Comparison of ENCODE assay signal across 22 cellular contexts in genomic region chr13:21054313-21054712, GRCh38. TPM values are rescaled to one million over a fixed set of nuclear protein-coding genes. Genes with fewer than 3 reads are reported as not detected.
DNase-seq lines count a peak whose midpoint lies in the region; ATAC-seq and TF ChIP-seq lines count a peak whose summit lies in the region.
"Had no signal": no experiment of that assay in that cellular context is flagged by ENCODE, and none has a peak within 500 bp of the region (broad histone marks: within the 10 kb centered on the region; RNA-seq: fewer than 3 reads in every experiment).

No MANE protein-coding gene starts in this region.

- TF ChIP-seq CTCF in AG04450 (IDR thresholded peaks at IDR 0.05; ENCODE audit: low read depth, low read length) (no peak), psoas muscle (IDR thresholded peaks at IDR 0.05) (no peak)

- peaks cover 2% of the 10 kb centered on the region for H3K9me3 ChIP-seq in AG04450 (ENCODE audit: control insufficient read depth, insufficient read depth, low read length)
- H3K9me3 ChIP-seq in psoas muscle = no peaks in the 10 kb centered on the region
- H3K9me3 ChIP-seq: left lung, MG63, upper lobe of right lung had no signal

- POLR2A ChIA-PET in AG04450 (lab: Yijun Ruan, JAX) = interaction anchor here (1.0 kb wide), 1 partner anchor 10 kb away, joined by 3 read pairs; no protein-coding TSS in a partner anchor

- peak overlapping the region; percentile 52 for H3K27ac ChIP-seq in AG04450 (ENCODE audit: low read depth, low read length)
- H3K27ac ChIP-seq in psoas muscle = peak overlapping the region; percentile 72
- H3K27ac ChIP-seq: epithelial cell of prostate, left lung, upper lobe of right lung had no signal

- H3K4me3 ChIP-seq in AG04450 (ENCODE audit: low read depth, low read length) (no peak overlapping the region), psoas muscle (no peak overlapping the region)
- H3K4me3 ChIP-seq: left lung, MG63, upper lobe of right lung had no signal

- ATAC-seq in left lobe of liver (peak; percentile 71), psoas muscle (peak; percentile 28 to 68 (median 55)), HG03457 (IDR thresholded peaks at IDR 0.05; ENCODE audit: unreplicated experiment) (no peak), HG03378 (IDR thresholded peaks at IDR 0.05; ENCODE audit: unreplicated experiment) (no peak)
- ATAC-seq: left lung, upper lobe of right lung had no signal

- WGBS in psoas muscle, 3 donors = 71 to 84% (median 75%) methylated on average over 8 of the region's 8 CpGs

- H3K36me3 ChIP-seq in psoas muscle (ENCODE audit: insufficient read depth in 1 of 2, low read depth in 1 of 2) = peaks cover 0 to 4% of the 10 kb centered on the region in 2 donors
- H3K36me3 ChIP-seq: left lung, upper lobe of right lung had no signal

- intact Hi-C loops in psoas muscle (cut with DNase I) = loop anchor here in 1 of 2 donors (5.0 kb wide), 1 partner anchor 57 kb away; no protein-coding TSS in a partner anchor

- CTCF ChIA-PET in AG04450 (lab: Charles Lee) = interaction anchor here (0.5 kb wide), 1 partner anchor 854 kb away, joined by 5 read pairs; no protein-coding TSS in a partner anchor

- H3K4me1 ChIP-seq in psoas muscle = peaks cover 79% of the 10 kb centered on the region

- H3K27me3 ChIP-seq in AG04450 (ENCODE audit: control insufficient read depth, insufficient read depth, low read length) = no peaks in the 10 kb centered on the region
- no peaks in the 10 kb centered on the region for H3K27me3 ChIP-seq in psoas muscle (ENCODE audit: insufficient read depth in 3 of 3, low read length in 2 of 3)
- H3K27me3 ChIP-seq: left lung, MG63, upper lobe of right lung had no signal

- DNase-seq in AG04450 (ENCODE audit: low read depth, low spot score) = no peak
- peak; percentile 74 for DNase-seq in LHCN-M2 (ENCODE audit: low read depth)
- DNase-seq in left lobe of liver (ENCODE audit: low spot score) = no peak
- DNase-seq in psoas muscle = peak in 1 of 2 donors; percentile 48
- DNase-seq in SK-N-DZ (ENCODE audit: low spot score) = no peak
- DNase-seq in DMS53 treated with DMSO at 0.1 percent for 48 hours (lab: John Stamatoyannopoulos, UW; ENCODE audit: unreplicated experiment) = no peak
- DNase-seq: ACHN; activated CD4-positive, alpha-beta memory T cell treated with anti-CD3 and anti-CD28 coated beads, Interleukin-2, amount 10 ng/mL, durations not matched to agents 7 days and 5 days; activated naive CD8-positive, alpha-beta T cell treated with anti-CD3 and anti-CD28 coated beads for 36 hours; cerebellar nuclear complex; left lung; MG63; midbrain; NCI-H1417; NCI-H2081 treated with DMSO at 0.1 percent for 48 hours; NCI-H82; small intestine; stimulated activated CD4-positive, alpha-beta T cell treated with anti-CD3 and anti-CD28 coated beads, Interleukin-1b, Interleukin-23, amount 100 ng/mL, for 48 hours; upper lobe of right lung had no signal

RNA-seq across cellular contexts. Expression of gene LATS2, which starts 7.1 kb away (rescaled TPM):
- polyA plus RNA-seq in AG04450 (2011; rRNA removed) (19.3 and 21.7 TPM in 2 replicates), psoas muscle (10 to 100 TPM in 2 of 3 donors, 1 to 10 TPM in 1; 6.0 to 13.9 (median 10.0) TPM)
- polyA minus RNA-seq in AG04450 (2011; rRNA and poly(A)+ RNA removed) = 31.4 and 33.0 TPM in 2 replicates
- total RNA-seq in LHCN-M2 (2014; rRNA removed) (14.6 and 18.8 TPM in 2 replicates), left lobe of liver (11.6 TPM), psoas muscle (10 to 100 TPM; 23.7 to 27.4 (median 26.1) TPM)
- 17.6 TPM for polyA plus RNA-seq in LHCN-M2 (2012)
- not detected in 2 replicates for polyA plus RNA-seq in SK-N-DZ (2014; cell fraction: cytosol; rRNA removed)
- polyA plus RNA-seq in SK-N-DZ (2014; cell fraction: nucleus; rRNA removed) = not detected in 2 replicates

Comparison
In these comparisons a context has a peak if more than half of its experiments do, and no peak if none do; other contexts are left out.
1. ATAC-seq: peak in left lobe of liver (single experiment) and psoas muscle (4 of 4); none in HG03457 (single experiment) and HG03378 (single experiment).